Comparison of ENCODE assay signal across 9 cellular contexts in genomic region chr2:238238311-238238765, GRCh38. TPM values are rescaled to one million over a fixed set of nuclear protein-coding genes. Genes with fewer than 3 reads are reported as not detected.
DNase-seq lines count a peak whose midpoint lies in the region; ATAC-seq and TF ChIP-seq lines count a peak whose summit lies in the region.
"Had no signal": no experiment of that assay in that cellular context is flagged by ENCODE, and none has a peak within 500 bp of the region (broad histone marks: within the 10 kb centered on the region; RNA-seq: fewer than 3 reads in every experiment).

No MANE protein-coding gene starts in this region.

- no peaks in the 10 kb centered on the region for H3K9me3 ChIP-seq in thyroid gland

- H3K36me3 Mint-ChIP-seq in activated T-cell treated with anti-CD3 and anti-CD28 coated beads, Interleukin-2, amount 50 U/mL, for 24 hours (ENCODE audit: low read depth): no peaks in the 10 kb centered on the region
- no peaks in the 10 kb centered on the region for H3K36me3 Mint-ChIP-seq in activated naive CD8-positive, alpha-beta T cell treated with anti-CD3 and anti-CD28 coated beads, Interleukin-2, amount 50 U/mL, for 24 hours (ENCODE audit: low read depth)

- no peaks in the 10 kb centered on the region for H3K27me3 ChIP-seq in thyroid gland

- H3K4me1 ChIP-seq in thyroid gland: peaks cover 10 to 17% of the 10 kb centered on the region in 2 donors

- no peak overlapping the region for H3K27ac Mint-ChIP-seq in activated T-cell treated with anti-CD3 and anti-CD28 coated beads, Interleukin-2, amount 50 U/mL, for 24 hours
- H3K27ac Mint-ChIP-seq in activated naive CD8-positive, alpha-beta T cell treated with anti-CD3 and anti-CD28 coated beads, Interleukin-2, amount 50 U/mL, for 24 hours: no peak overlapping the region

- H3K9me3 Mint-ChIP-seq in activated T-cell treated with anti-CD3 and anti-CD28 coated beads, Interleukin-2, amount 50 U/mL, for 24 hours: no peaks in the 10 kb centered on the region
- H3K9me3 Mint-ChIP-seq in activated naive CD8-positive, alpha-beta T cell treated with anti-CD3 and anti-CD28 coated beads, Interleukin-2, amount 50 U/mL, for 24 hours: no peaks in the 10 kb centered on the region

- H3K27me3 Mint-ChIP-seq in activated T-cell treated with anti-CD3 and anti-CD28 coated beads, Interleukin-2, amount 50 U/mL, for 24 hours: peaks cover 47% of the 10 kb centered on the region
- H3K27me3 Mint-ChIP-seq in activated naive CD8-positive, alpha-beta T cell treated with anti-CD3 and anti-CD28 coated beads, Interleukin-2, amount 50 U/mL, for 24 hours: peaks cover 46% of the 10 kb centered on the region

- no peak for DNase-seq in activated T-cell treated with anti-CD3 and anti-CD28 coated beads, Interleukin-2, amount 50 U/mL, for 24 hours
- no peak for DNase-seq in activated T-cell treated with anti-CD3 and anti-CD28 coated beads, Interleukin-2, amount 50 U/mL, for 48 hours
- DNase-seq in LNCaP clone FGC (ENCODE audit: low read depth) (no peak), skeletal muscle cell (ENCODE audit: low read depth) (no peak), left lobe of liver (ENCODE audit: low spot score) (no peak), thyroid gland (no peak)
- no peak for DNase-seq in activated naive CD8-positive, alpha-beta T cell treated with anti-CD3 and anti-CD28 coated beads, Interleukin-2, amount 50 U/mL, for 24 hours

- ATAC-seq in activated naive CD8-positive, alpha-beta T cell treated with anti-CD3 and anti-CD28 coated beads, Interleukin-2, amount 50 U/mL, for 24 hours: no peak
- ATAC-seq in left lobe of liver: no peak
- ATAC-seq in GM21515 (IDR thresholded peaks at IDR 0.05; ENCODE audit: unreplicated experiment): no peak

- no peak for TF ChIP-seq POLR2A in thyroid gland (IDR thresholded peaks at IDR 0.05)

- no peak overlapping the region for H3K27ac ChIP-seq in thyroid gland
- H3K27ac ChIP-seq: hepatocyte had no signal

- intact Hi-C loops in thyroid gland (cut with DNase I): loop anchor here (10.0 kb wide), 1 partner anchor 174 kb away; the partner anchor contains the start of gene SCLY

- H3K36me3 ChIP-seq in thyroid gland: no peaks in the 10 kb centered on the region

- peaks cover 12% of the 10 kb centered on the region for H3K4me1 Mint-ChIP-seq in activated T-cell treated with anti-CD3 and anti-CD28 coated beads, Interleukin-2, amount 50 U/mL, for 24 hours (ENCODE audit: low read depth)
- H3K4me1 Mint-ChIP-seq in activated naive CD8-positive, alpha-beta T cell treated with anti-CD3 and anti-CD28 coated beads, Interleukin-2, amount 50 U/mL, for 24 hours: peaks cover 20% of the 10 kb centered on the region

- WGBS in thyroid gland, 2 donors: 85 to 88% methylated on average over 5 of the region's 5 CpGs

- H3K4me3 Mint-ChIP-seq in activated T-cell treated with anti-CD3 and anti-CD28 coated beads, Interleukin-2, amount 50 U/mL, for 24 hours: peak overlapping the region; percentile 35
- H3K4me3 Mint-ChIP-seq in activated naive CD8-positive, alpha-beta T cell treated with anti-CD3 and anti-CD28 coated beads, Interleukin-2, amount 50 U/mL, for 24 hours: peak overlapping the region; percentile 40

- no peak for TF ChIP-seq CTCF in LNCaP clone FGC (IDR thresholded peaks at IDR 0.05; ENCODE audit: control insufficient read depth, extremely low read depth, insufficient read depth)
- no peak for TF ChIP-seq CTCF in thyroid gland (IDR thresholded peaks at IDR 0.05)

- H3K4me3 ChIP-seq in LNCaP clone FGC (ENCODE audit: low read depth, low read length): peak overlapping the region; percentile 66
- peak overlapping the region; percentile 61 for H3K4me3 ChIP-seq in skeletal muscle cell (ENCODE audit: low read depth, low read length)
- no peak overlapping the region for H3K4me3 ChIP-seq in thyroid gland (replicated peaks in 1 of 3)
- H3K4me3 ChIP-seq: hepatocyte had no signal

RNA-seq across cellular contexts. Expression of gene HES6, which starts 1.5 kb away (rescaled TPM):
- total RNA-seq in left lobe of liver: 5.3 TPM
- 1 to 10 TPM; 2.9 to 9.0 (median 6.8) TPM for total RNA-seq in thyroid gland

RNA-seq across cellular contexts. Expression of gene ILKAP, which starts 34.8 kb away (rescaled TPM):
- 20.1 TPM for total RNA-seq in left lobe of liver
- total RNA-seq in thyroid gland: 10 to 100 TPM; 33.4 to 52.0 (median 41.0) TPM

RNA-seq across cellular contexts. Expression of gene PER2, which starts 50.1 kb away (rescaled TPM):
- total RNA-seq in left lobe of liver (8.0 TPM), thyroid gland (10 to 100 TPM in 2 of 4 donors, 1 to 10 TPM in 2; 6.5 to 17.6 (median 9.6) TPM)

Comparison
In these comparisons a context has a peak if more than half of its experiments do, and no peak if none do; other contexts are left out.
1. H3K4me3 ChIP-seq: peak in LNCaP clone FGC (single experiment) and skeletal muscle cell (single experiment); none in thyroid gland (0 of 3).